Comparison of ENCODE assay signal across 35 cellular contexts in genomic region chr2:219919506-219919905, GRCh38.
"Had no signal": no experiment of that assay in that cellular context is flagged by ENCODE, and none has a peak within 500 bp of the region (broad histone marks: within the 10 kb centered on the region; RNA-seq: fewer than 3 reads in every experiment).

No MANE protein-coding gene starts in this region.

- H3K36me3 ChIP-seq: ascending aorta, breast epithelium, cardiac muscle cell, colonic mucosa, esophagus squamous epithelium, gastroesophageal sphincter, WERI-Rb-1 had no signal

- H3K27me3 ChIP-seq: ascending aorta, breast epithelium, cardiac muscle cell, colonic mucosa, dorsolateral prefrontal cortex, esophagus squamous epithelium, gastroesophageal sphincter had no signal

- H3K27ac Mint-ChIP-seq: activated B cell treated with CpG ODN at 0.5 μM for 24 hours; activated CD4-positive, alpha-beta memory T cell treated with anti-CD3 and anti-CD28 coated beads for 36 hours; activated CD4-positive, alpha-beta T cell treated with anti-CD3 and anti-CD28 coated beads, Interleukin-2, amount 10 ng/mL, durations not matched to agents 24 days and 14 days; activated naive CD4-positive, alpha-beta T cell treated with anti-CD3 and anti-CD28 coated beads, Interleukin-2, amount 10 ng/mL, durations not matched to agents 7 days and 5 days; activated naive CD4-positive, alpha-beta T cell treated with anti-CD3 and anti-CD28 coated beads, Interleukin-2, amount 50 U/mL, for 72 hours; activated naive CD8-positive, alpha-beta T cell treated with anti-CD3 and anti-CD28 coated beads, Interleukin-2, amount 10 ng/mL, durations not matched to agents 7 days and 5 days; activated T-cell treated with anti-CD3 and anti-CD28 coated beads, Interleukin-2, amount 50 U/mL, for 24 hours; activated T-cell treated with anti-CD3 and anti-CD28 coated beads, Interleukin-2, amount 50 U/mL, for 72 hours; dendritic cell treated with granulocyte-macrophage colony-stimulating factor and Interleukin-4, amounts not matched to agents 40 ng/mL and 50 ng/mL, for 4 days; T-helper 17 cell; T-helper 2 cell treated with Interferon-gamma antibody and Interleukin-4, amounts not matched to agents 5 μg/mL and 100 μg/mL, for 36 hours had no signal

- H3K36me3 Mint-ChIP-seq: activated CD4-positive, alpha-beta memory T cell treated with anti-CD3 and anti-CD28 coated beads for 36 hours; activated naive CD4-positive, alpha-beta T cell treated with anti-CD3 and anti-CD28 coated beads, Interleukin-2, amount 10 ng/mL, durations not matched to agents 7 days and 5 days; activated naive CD4-positive, alpha-beta T cell treated with anti-CD3 and anti-CD28 coated beads, Interleukin-2, amount 50 U/mL, for 72 hours; activated naive CD8-positive, alpha-beta T cell treated with anti-CD3 and anti-CD28 coated beads, Interleukin-2, amount 10 ng/mL, durations not matched to agents 7 days and 5 days; brain had no signal

- ATAC-seq: activated CD4-positive, CD25-positive, alpha-beta regulatory T cell treated with anti-CD3 and anti-CD28 coated beads, Interleukin-2, amount 50 U/mL, for 24 hours; activated naive CD4-positive, alpha-beta T cell treated with anti-CD3 and anti-CD28 coated beads, Interleukin-2, amount 50 U/mL, for 72 hours; activated T-cell treated with anti-CD3 and anti-CD28 coated beads, Interleukin-2, amount 50 U/mL, for 72 hours; gastroesophageal sphincter; T-helper 17 cell had no signal

- H3K9me3 ChIP-seq: ascending aorta, breast epithelium, colonic mucosa, esophagus squamous epithelium, gastroesophageal sphincter had no signal

- H3K4me3 Mint-ChIP-seq: activated B cell treated with CpG ODN at 0.5 μM for 24 hours; activated CD4-positive, alpha-beta memory T cell treated with anti-CD3 and anti-CD28 coated beads for 36 hours; activated CD4-positive, alpha-beta T cell treated with anti-CD3 and anti-CD28 coated beads, Interleukin-2, amount 10 ng/mL, durations not matched to agents 24 days and 14 days; activated naive CD4-positive, alpha-beta T cell treated with anti-CD3 and anti-CD28 coated beads, Interleukin-2, amount 10 ng/mL, durations not matched to agents 7 days and 5 days; activated naive CD8-positive, alpha-beta T cell treated with anti-CD3 and anti-CD28 coated beads, Interleukin-2, amount 10 ng/mL, durations not matched to agents 7 days and 5 days; activated T-cell treated with anti-CD3 and anti-CD28 coated beads, Interleukin-2, amount 50 U/mL, for 24 hours; activated T-cell treated with anti-CD3 and anti-CD28 coated beads, Interleukin-2, amount 50 U/mL, for 72 hours; brain; dendritic cell treated with granulocyte-macrophage colony-stimulating factor and Interleukin-4, amounts not matched to agents 40 ng/mL and 50 ng/mL, for 4 days; T-helper 17 cell; T-helper 2 cell treated with Interferon-gamma antibody and Interleukin-4, amounts not matched to agents 5 μg/mL and 100 μg/mL, for 36 hours had no signal

- H3K4me1 Mint-ChIP-seq: activated B cell treated with CpG ODN at 0.5 μM for 24 hours; activated CD4-positive, alpha-beta T cell treated with anti-CD3 and anti-CD28 coated beads, Interleukin-2, amount 10 ng/mL, durations not matched to agents 24 days and 14 days; activated naive CD4-positive, alpha-beta T cell treated with anti-CD3 and anti-CD28 coated beads, Interleukin-2, amount 10 ng/mL, durations not matched to agents 7 days and 5 days; activated naive CD8-positive, alpha-beta T cell treated with anti-CD3 and anti-CD28 coated beads, Interleukin-2, amount 10 ng/mL, durations not matched to agents 7 days and 5 days; T-helper 17 cell had no signal

- FAIRE-seq: endometrium, endothelial cell of umbilical vein had no signal

- H3K9me3 Mint-ChIP-seq: activated B cell treated with CpG ODN at 0.5 μM for 24 hours; activated CD4-positive, alpha-beta memory T cell treated with anti-CD3 and anti-CD28 coated beads for 36 hours; activated CD4-positive, alpha-beta T cell treated with anti-CD3 and anti-CD28 coated beads, Interleukin-2, amount 10 ng/mL, durations not matched to agents 24 days and 14 days; activated naive CD4-positive, alpha-beta T cell treated with anti-CD3 and anti-CD28 coated beads, Interleukin-2, amount 10 ng/mL, durations not matched to agents 7 days and 5 days; activated naive CD4-positive, alpha-beta T cell treated with anti-CD3 and anti-CD28 coated beads, Interleukin-2, amount 50 U/mL, for 72 hours; activated naive CD8-positive, alpha-beta T cell treated with anti-CD3 and anti-CD28 coated beads, Interleukin-2, amount 10 ng/mL, durations not matched to agents 7 days and 5 days; activated T-cell treated with anti-CD3 and anti-CD28 coated beads, Interleukin-2, amount 50 U/mL, for 24 hours; activated T-cell treated with anti-CD3 and anti-CD28 coated beads, Interleukin-2, amount 50 U/mL, for 72 hours; dendritic cell treated with granulocyte-macrophage colony-stimulating factor and Interleukin-4, amounts not matched to agents 40 ng/mL and 50 ng/mL, for 4 days; T-helper 2 cell treated with Interferon-gamma antibody and Interleukin-4, amounts not matched to agents 5 μg/mL and 100 μg/mL, for 36 hours had no signal

- H3K27me3 Mint-ChIP-seq: activated B cell treated with CpG ODN at 0.5 μM for 24 hours; activated CD4-positive, alpha-beta T cell treated with anti-CD3 and anti-CD28 coated beads, Interleukin-2, amount 10 ng/mL, durations not matched to agents 24 days and 14 days; activated naive CD4-positive, alpha-beta T cell treated with anti-CD3 and anti-CD28 coated beads, Interleukin-2, amount 10 ng/mL, durations not matched to agents 7 days and 5 days; activated T-cell treated with anti-CD3 and anti-CD28 coated beads, Interleukin-2, amount 50 U/mL, for 24 hours; brain; dendritic cell treated with granulocyte-macrophage colony-stimulating factor and Interleukin-4, amounts not matched to agents 40 ng/mL and 50 ng/mL, for 4 days had no signal

- H3K27ac ChIP-seq: ascending aorta, breast epithelium, cardiac muscle cell, colonic mucosa, dorsolateral prefrontal cortex, epithelial cell of prostate, esophagus squamous epithelium, gastroesophageal sphincter, WERI-Rb-1 had no signal

- H3K4me1 ChIP-seq: breast epithelium, colonic mucosa, esophagus squamous epithelium, gastroesophageal sphincter had no signal

- DNase-seq: activated B cell treated with CpG ODN at 0.5 μM for 24 hours; activated CD4-positive, alpha-beta memory T cell treated with anti-CD3 and anti-CD28 coated beads for 36 hours; activated CD4-positive, alpha-beta T cell treated with anti-CD3 and anti-CD28 coated beads, Interleukin-2, amount 10 ng/mL, durations not matched to agents 24 days and 14 days; activated CD8-positive, alpha-beta memory T cell treated with anti-CD3 and anti-CD28 coated beads, Interleukin-2, amount 50 U/mL, for 48 hours; activated gamma-delta T cell; activated naive CD4-positive, alpha-beta T cell; activated naive CD4-positive, alpha-beta T cell treated with anti-CD3 and anti-CD28 coated beads, Interleukin-2, amount 10 ng/mL, durations not matched to agents 7 days and 5 days; activated naive CD8-positive, alpha-beta T cell treated with anti-CD3 and anti-CD28 coated beads, Interleukin-2, amount 10 ng/mL, durations not matched to agents 7 days and 5 days; activated T-cell treated with anti-CD3 and anti-CD28 coated beads for 4 hours; activated T-cell treated with anti-CD3 and anti-CD28 coated beads, Interleukin-2, amount 50 U/mL, for 24 hours; activated T-cell treated with anti-CD3 and anti-CD28 coated beads, Interleukin-2, amount 50 U/mL, for 72 hours; central memory CD4-positive, alpha-beta T cell; cerebellar nuclear complex; colonic mucosa; dorsolateral prefrontal cortex; effector CD8-positive, alpha-beta T cell; esophagus squamous epithelium; foreskin melanocyte; head of caudate nucleus; T-helper 1 cell; T-helper 17 cell; T1000; WERI-Rb-1 had no signal

- H3K4me3 ChIP-seq: ascending aorta, breast epithelium, cardiac muscle cell, colonic mucosa, dorsolateral prefrontal cortex, esophagus squamous epithelium, gastroesophageal sphincter had no signal
